Comparison of ENCODE assay signal across 8 cellular contexts in genomic region chr3:150602426-150603089, GRCh38. TPM values are rescaled to one million over a fixed set of nuclear protein-coding genes. Genes with fewer than 3 reads are reported as not detected.
DNase-seq lines count a peak whose midpoint lies in the region; ATAC-seq, FAIRE-seq and TF ChIP-seq lines count a peak whose summit lies in the region.

No MANE protein-coding gene starts in this region.

- H3K27ac ChIP-seq in HCT116 (ENCODE audit: low read depth, low read length) (peak overlapping the region; percentile 90), esophagus (ENCODE audit: low read depth in 2 of 2, low read length in 1 of 2) (peak overlapping the region; percentile 84 to 99), pancreas (peak overlapping the region; percentile 79 to 93 (median 90))

- CTCF ChIA-PET in HCT116 (lab: Charles Lee), result no interaction called here

- TF ChIP-seq POLR2A in GM18505 (IDR thresholded peaks at IDR 0.05; ENCODE audit: borderline replicate concordance, extremely low read depth, insufficient read depth, insufficient read length) (no peak), HCT116 (IDR thresholded peaks at IDR 0.05; ENCODE audit: borderline replicate concordance, extremely low read depth, insufficient read depth, insufficient read length) (no peak)

- no peak overlapping the region for H2AFZ ChIP-seq in HCT116 (ENCODE audit: low read depth, low read length, poor library complexity, severe bottlenecking)

- TF ChIP-seq CTCF in HCT116 (IDR thresholded peaks at IDR 0.05 in 2 of 3, conservative IDR thresholded peaks at IDR 0.05 in 1 of 3; ENCODE audit: borderline replicate concordance in 1 of 3, insufficient read depth in 1 of 3, low read depth in 2 of 3, low read length in 2 of 3) (no peak), pancreas (IDR thresholded peaks at IDR 0.05) (no peak)

- H3K9ac ChIP-seq in HCT116 (ENCODE audit: low read length), result peak overlapping the region; percentile 80

- 0 out of 4 replicates have a peak, but pooled peaks cover 0 to 5% of the 10 kb centered on the region in 2 experiments for H3K36me3 ChIP-seq in HCT116 (ENCODE audit: control insufficient read depth in 1 of 2, insufficient read depth in 2 of 2, low read length in 2 of 2)
- peaks cover 0 to under 1% of the 10 kb centered on the region in 2 donors for H3K36me3 ChIP-seq in esophagus (ENCODE audit: control insufficient read depth in 2 of 2, insufficient read depth in 2 of 2, low read length in 1 of 2)
- H3K36me3 ChIP-seq in pancreas, result no peaks in the 10 kb centered on the region

- FAIRE-seq in pancreas (lab: Jason Lieb, UNC), result no peak

- no peaks in the 10 kb centered on the region for H3K27me3 ChIP-seq in HCT116 (ENCODE audit: insufficient read depth, low read length)
- no peaks in the 10 kb centered on the region for H3K27me3 ChIP-seq in esophagus (ENCODE audit: control insufficient read depth in 1 of 2, insufficient read depth in 2 of 2, low read length in 2 of 2)
- H3K27me3 ChIP-seq in pancreas, result no peaks in the 10 kb centered on the region

- no peak for TF ChIP-seq RAD21 in HCT116 (IDR thresholded peaks at IDR 0.05; ENCODE audit: low read depth)

- peaks cover 93% of the 10 kb centered on the region for H3K79me2 ChIP-seq in HCT116 (ENCODE audit: insufficient read depth, low read length)

- H3K9me2 ChIP-seq in HCT116 (ENCODE audit: insufficient read depth), result no peaks in the 10 kb centered on the region

- TSS peak; percentile 89 for BruUV-seq in HCT116 (replicated peaks; lab: Mats Ljungman, UMichigan)

- peak overlapping the region; percentile 91 for H3K4me3 ChIP-seq in HCT116 (replicated peaks in 1 of 2; ENCODE audit: low read depth in 1 of 2, low read length in 2 of 2)
- H3K4me3 ChIP-seq in esophagus (ENCODE audit: low read depth in 1 of 2, low read length in 2 of 2), result peak overlapping the region; percentile 81 to 90
- H3K4me3 ChIP-seq in pancreas, result peak overlapping the region; percentile 68 to 81 (median 76)

- WGBS in esophagus, 2 donors, result 21 to 27% methylated on average over 5 of the region's 5 CpGs
- 9 to 12% methylated on average over 5 of the region's 5 CpGs for WGBS in pancreas, 2 donors

- RAD21 ChIA-PET in HCT116 (lab: Charles Lee; ENCODE audit: low non-redundant PET in 1 of 2, low total read pairs in 2 of 2, uncharacterized antibody in 2 of 2, unreplicated experiment in 2 of 2), result no interaction called here

- no peaks in the 10 kb centered on the region for H4K20me1 ChIP-seq in HCT116 (ENCODE audit: insufficient read depth)

- in situ Hi-C loops in G401 (cut with HindIII; ENCODE audit: low sequenced_read_pairs), result no loop called here

- peaks cover 15 to 44% of the 10 kb centered on the region in 2 experiments for H3K4me1 ChIP-seq in HCT116 (ENCODE audit: control insufficient read depth in 1 of 2, insufficient read depth in 2 of 2, low read length in 2 of 2)
- H3K4me1 ChIP-seq in esophagus (ENCODE audit: control insufficient read depth in 2 of 2, insufficient read depth in 2 of 2, low read length in 1 of 2), result no peaks in the 10 kb centered on the region
- H3K4me1 ChIP-seq in pancreas, result peaks cover 4 to 30% (median 26%) of the 10 kb centered on the region in 3 donors

- H3K4me2 ChIP-seq in HCT116 (ENCODE audit: low read length), result peak overlapping the region; percentile 85

- POLR2A ChIA-PET in HCT116 (lab: Charles Lee), result interaction anchor here (0.7 to 2.0 kb wide), 8 partner anchors 9 to 159 kb away, joined by 3 to 19 read pairs (median 4); partner anchors contain the start of genes EIF2A and ERICH6

- ATAC-seq in GM18505 (IDR thresholded peaks at IDR 0.05; ENCODE audit: unreplicated experiment) (peak; percentile 6), HCT116 (peak; percentile 55), pancreas (peak; percentile 10 to 39 (median 32))

- DNase-seq in HCT116 (ENCODE audit: low read depth, low spot score), result peak; percentile 15
- DNase-seq in OCI-M1 (lab: John Stamatoyannopoulos, UW), result peak; percentile 37
- DNase-seq in pancreas, result no peak
- no peak for DNase-seq in NCI-H524 treated with DMSO at 0.1 percent for 48 hours (lab: John Stamatoyannopoulos, UW)
- no peak for DNase-seq in putamen (ENCODE audit: low spot score)
- DNase-seq in G401 (ENCODE audit: low spot score), result no peak

- intact Hi-C loops in HCT116 (cut with micrococcal nuclease), result loop anchor here (5.0 kb wide), 2 partner anchors 55 to 160 kb away; partner anchors contain the start of genes EIF2A, SERP1 and SIAH2
- intact Hi-C loops in pancreas (cut with DNase I), result no loop called here

- H3K9me3 ChIP-seq in HCT116 (ENCODE audit: control insufficient read depth in 1 of 2, insufficient read depth in 1 of 2, low read depth in 1 of 2, low read length in 2 of 2) (no peaks in the 10 kb centered on the region), esophagus (ENCODE audit: control insufficient read depth in 2 of 2, insufficient read depth in 1 of 2, low read depth in 1 of 2, low read length in 1 of 2) (no peaks in the 10 kb centered on the region), pancreas (no peaks in the 10 kb centered on the region)

TF ChIP-seq in HCT116, 20 proteins besides CTCF, POLR2A, EP300 and RAD21:
- TF ChIP-seq TCF7L2 (IDR thresholded peaks at IDR 0.05; ENCODE audit: borderline replicate concordance, extremely low read depth, insufficient read depth, insufficient read length), result no peak
- no peak for TF ChIP-seq ZBTB33 (IDR thresholded peaks at IDR 0.05; ENCODE audit: extremely low read depth, insufficient replicate concordance, low read length)
- 0 out of 2 replicates have a peak, but pooled peaks have one; percentile 15 for TF ChIP-seq FOSL1 (IDR thresholded peaks at IDR 0.05; ENCODE audit: low read depth)
- no peak for TF ChIP-seq EZH2 (IDR thresholded peaks at IDR 0.05)
- no peak for TF ChIP-seq EGR1 (IDR thresholded peaks at IDR 0.05; ENCODE audit: low read depth)
- peak; percentile 36; the same call in 1 of the 2 replicates for TF ChIP-seq SP1 (IDR thresholded peaks at IDR 0.05; ENCODE audit: low read depth)

RNA-seq across cellular contexts. Expression of gene SELENOT, which starts 0.6 kb away (rescaled TPM):
- total RNA-seq in HCT116 (2021; ENCODE audit: unreplicated experiment), result 81.6 TPM
- 78.0 and 92.0 TPM in 2 replicates for polyA plus RNA-seq in HCT116 (2012)
- polyA plus RNA-seq in esophagus, result 10 to 100 TPM; 14.6 to 62.5 TPM
- 10 to 100 TPM; 29.0 to 56.9 (median 42.1) TPM for total RNA-seq in pancreas
- polyA plus RNA-seq in pancreas, result 10 to 100 TPM; 11.2 to 51.1 TPM
- 75.1 and 130 TPM in 2 replicates for total RNA-seq in G401 (2014; rRNA removed; shearing (Covaris generic))

RNA-seq across cellular contexts. Expression of gene EIF2A, which starts 56.0 kb away (rescaled TPM):
- total RNA-seq in HCT116 (2021; ENCODE audit: unreplicated experiment) (126 TPM), pancreas (10 to 100 TPM; 51.6 to 89.1 (median 63.9) TPM)
- 70.0 and 77.7 TPM in 2 replicates for polyA plus RNA-seq in HCT116 (2012)
- polyA plus RNA-seq in esophagus (10 to 100 TPM; 50.4 to 63.7 TPM), pancreas (10 to 100 TPM; 46.4 to 67.2 TPM)
- total RNA-seq in G401 (2014; rRNA removed; shearing (Covaris generic)), result 196 and 269 TPM in 2 replicates

RNA-seq across cellular contexts. Expression of gene SERP1, which starts 56.3 kb away (rescaled TPM):
- total RNA-seq in HCT116 (2021; ENCODE audit: unreplicated experiment), result 69.1 TPM
- polyA plus RNA-seq in HCT116 (2012), result 68.6 and 107 TPM in 2 replicates
- polyA plus RNA-seq in esophagus, result 10 to 100 TPM; 36.1 to 99.0 TPM
- total RNA-seq in pancreas, result 100 to 1,000 TPM; 113 to 197 (median 156) TPM
- 10 to 100 TPM; 69.2 to 70.7 TPM for polyA plus RNA-seq in pancreas
- total RNA-seq in G401 (2014; rRNA removed; shearing (Covaris generic)), result 66.4 and 75.1 TPM in 2 replicates

Comparison
In these comparisons a context has a peak if more than half of its experiments do, and no peak if none do; other contexts are left out.
1. DNase-seq: peak in HCT116 (single experiment) and OCI-M1 (single experiment); none in pancreas (0 of 6), NCI-H524 treated with DMSO at 0.1 percent for 48 hours (single experiment), putamen (single experiment) and G401 (single experiment).
2. Peak in every context shown above with its lines, with median percentiles within 50 percentile points of each other: ATAC-seq, H3K27ac ChIP-seq and H3K4me3 ChIP-seq.